Comparison of ENCODE assay signal across 1 cellular context in the genomic region with DNA sequence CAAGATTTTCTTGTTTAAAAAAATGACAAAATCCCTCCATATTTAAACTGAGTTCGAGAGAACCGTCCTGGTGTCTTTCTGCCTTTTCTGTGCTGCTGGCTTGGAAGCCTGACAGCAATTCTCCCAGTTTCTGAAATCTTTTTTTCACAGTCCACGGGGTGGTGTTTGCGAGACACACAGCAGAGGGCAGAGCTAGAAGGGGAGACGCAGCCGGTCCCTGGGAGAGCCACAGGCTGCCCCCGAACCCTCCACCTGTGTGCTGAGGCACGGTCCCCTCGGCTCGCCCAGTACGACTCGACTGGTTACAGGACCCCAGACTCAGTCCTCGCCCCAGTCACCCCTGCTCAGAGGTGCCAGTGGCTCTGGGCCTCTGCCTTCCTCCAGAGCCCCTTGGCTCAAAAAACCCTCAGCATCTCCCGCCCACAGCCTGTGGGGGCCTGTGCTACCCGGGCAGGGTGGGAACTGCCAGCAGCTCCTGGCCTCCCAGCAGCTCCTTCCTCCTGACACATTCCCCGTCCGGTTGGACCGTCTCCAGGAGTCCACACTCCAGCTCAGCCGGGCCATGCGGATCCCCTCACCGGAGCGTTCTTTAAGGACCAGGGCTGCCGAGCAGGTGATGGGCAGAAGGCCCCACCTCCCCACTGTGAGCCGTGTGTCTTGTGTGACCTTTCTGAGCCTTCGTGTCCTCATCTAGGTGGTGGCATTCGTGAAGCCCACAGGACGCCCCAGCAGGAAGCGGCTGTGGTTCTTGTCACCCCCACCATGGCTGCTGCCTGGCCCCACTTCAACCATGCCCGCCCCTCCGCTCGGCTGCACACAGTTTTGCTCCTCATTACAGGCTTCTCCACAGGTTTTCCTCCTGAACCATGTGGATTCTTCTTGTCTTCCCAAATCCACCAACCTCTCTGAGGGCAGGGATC.
TF ChIP-seq lines count a peak whose summit lies in the region.

No MANE protein-coding gene starts in this region.

TF ChIP-seq in IMR-90, 13 proteins besides CTCF, POLR2A, EP300 and RAD21 (continued from another document):
- no peak for TF ChIP-seq SMC3 (IDR thresholded peaks at IDR 0.05; ENCODE audit: low read depth, low read length)
